Comparison of ENCODE assay signal across 17 cellular contexts in genomic region chr18:8980496-8981402, GRCh38.
A peak's percentile ranks its signal among the peaks of the same experiment; 100 is the strongest.
DNase-seq lines count a peak whose midpoint lies in the region; ATAC-seq and TF ChIP-seq lines count a peak whose summit lies in the region.
"Had no signal": no experiment of that assay in that cellular context is flagged by ENCODE, and none has a peak within 500 bp of the region (broad histone marks: within the 10 kb centered on the region; RNA-seq: fewer than 3 reads in every experiment).

No MANE protein-coding gene starts in this region.

- no peak for ATAC-seq in T-helper 17 cell
- ATAC-seq: esophagus mucosa, left lobe of liver had no signal

- H3K27ac ChIP-seq in HUES64 (ENCODE audit: low read depth, low read length) (peak overlapping the region; percentile 56), hepatocyte (peak overlapping the region; percentile 51), smooth muscle cell (ENCODE audit: low read depth) (no peak overlapping the region)
- H3K27ac ChIP-seq: neutrophil, tibial artery had no signal

- peaks cover 2% of the 10 kb centered on the region for H3K4me1 Mint-ChIP-seq in T-helper 17 cell

- no peak overlapping the region for H3K4me2 ChIP-seq in hepatocyte
- no peak overlapping the region for H3K4me2 ChIP-seq in smooth muscle cell

- H3K9me3 ChIP-seq in HUES64 (ENCODE audit: insufficient read depth, low read depth, low read length) = no peaks in the 10 kb centered on the region
- H3K9me3 ChIP-seq in T-helper 17 cell (ENCODE audit: control insufficient read depth, low read length, poor library complexity, severe bottlenecking) = no peaks in the 10 kb centered on the region
- no peaks in the 10 kb centered on the region for H3K9me3 ChIP-seq in hepatocyte (ENCODE audit: low read depth)
- no peaks in the 10 kb centered on the region for H3K9me3 ChIP-seq in smooth muscle cell (replicated peaks; ENCODE audit: low read depth)
- H3K9me3 ChIP-seq: neutrophil, tibial artery had no signal

- no peaks in the 10 kb centered on the region for H3K36me3 Mint-ChIP-seq in T-helper 17 cell (ENCODE audit: low read depth)

- no peaks in the 10 kb centered on the region for H3K9me2 ChIP-seq in hepatocyte (replicated peaks; ENCODE audit: insufficient read depth)

- DNase-seq in T-helper 17 cell (no peak), hepatocyte (ENCODE audit: low spot score) (no peak), smooth muscle cell (lab: John Stamatoyannopoulos, UW; ENCODE audit: unreplicated experiment) (no peak), NCI-H82 (lab: John Stamatoyannopoulos, UW) (no peak)
- DNase-seq in stimulated activated CD4-positive, alpha-beta T cell treated with anti-CD3 and anti-CD28 coated beads, Interleukin-15, amount 100 ng/mL, for 24 hours = no peak
- DNase-seq in stimulated activated CD4-positive, alpha-beta T cell treated with anti-CD3 and anti-CD28 coated beads, Interleukin-4, amount 100 ng/mL, for 24 hours = no peak
- DNase-seq: activated CD4-positive, alpha-beta T cell treated with anti-CD3 and anti-CD28 coated beads for 48 hours; activated effector memory CD4-positive, alpha-beta T cell treated with Interleukin-2 at 50 U/mL for 16 hours; caudate nucleus; NCI-H1694; NCI-H510A; stimulated activated naive CD4-positive, alpha-beta T cell; tibial artery had no signal

- H3K79me2 ChIP-seq in hepatocyte (no peaks in the 10 kb centered on the region), smooth muscle cell (ENCODE audit: low read depth) (no peaks in the 10 kb centered on the region)

- H3K4me3 Mint-ChIP-seq in T-helper 17 cell = no peak overlapping the region

- 58% methylated on average over 11 of the region's 12 CpGs for WGBS in HUES64
- WGBS in hepatocyte (ENCODE audit: low lambda C conversion rate, missing lambda C conversion rate) = 74% methylated on average over 12 of the region's 12 CpGs
- 69% methylated on average over 12 of the region's 12 CpGs for WGBS in smooth muscle cell (ENCODE audit: low lambda C conversion rate)

- H3K4me3 ChIP-seq in HUES64 (ENCODE audit: low read length) = no peak overlapping the region
- H3K4me3 ChIP-seq in hepatocyte = no peak overlapping the region
- no peak overlapping the region for H3K4me3 ChIP-seq in smooth muscle cell
- H3K4me3 ChIP-seq: tibial artery had no signal

- H2AFZ ChIP-seq in hepatocyte (no peak overlapping the region), smooth muscle cell (ENCODE audit: low read depth) (peak overlapping the region; percentile 54)

- no peaks in the 10 kb centered on the region for H3F3A ChIP-seq in smooth muscle cell (ENCODE audit: low read depth)

- peak overlapping the region; percentile 34 for H3K27ac Mint-ChIP-seq in T-helper 17 cell

- TF ChIP-seq CTCF in hepatocyte (IDR thresholded peaks at IDR 0.05; ENCODE audit: poor library complexity) (no peak), smooth muscle cell (IDR thresholded peaks at IDR 0.05; ENCODE audit: borderline replicate concordance, insufficient read depth, poor library complexity, severe bottlenecking) (no peak)

- H3K27me3 ChIP-seq in HUES64 (ENCODE audit: insufficient read depth, low read length) (no peaks in the 10 kb centered on the region), hepatocyte (no peaks in the 10 kb centered on the region), smooth muscle cell (ENCODE audit: low read depth) (no peaks in the 10 kb centered on the region)
- H3K27me3 ChIP-seq: neutrophil, tibial artery had no signal

- H3K27me3 Mint-ChIP-seq in T-helper 17 cell = peaks cover 22% of the 10 kb centered on the region

- H4K20me1 ChIP-seq in hepatocyte (ENCODE audit: insufficient read depth, poor library complexity, severe bottlenecking) = no peaks in the 10 kb centered on the region
- no peaks in the 10 kb centered on the region for H4K20me1 ChIP-seq in smooth muscle cell (ENCODE audit: low read depth)

- H3K36me3 ChIP-seq in HUES64 (ENCODE audit: insufficient read depth, low read length) (no peaks in the 10 kb centered on the region), hepatocyte (replicated peaks; ENCODE audit: insufficient read depth, low read depth) (no peaks in the 10 kb centered on the region), smooth muscle cell (ENCODE audit: low read depth) (no peaks in the 10 kb centered on the region)
- H3K36me3 ChIP-seq: neutrophil, tibial artery had no signal

- H3K9ac ChIP-seq in HUES64 (ENCODE audit: low read depth, low read length) (peak overlapping the region; percentile 1; the same call in 1 of the 2 replicates), smooth muscle cell (ENCODE audit: low read depth) (no peak overlapping the region)

- peaks cover 26% of the 10 kb centered on the region for H3K4me1 ChIP-seq in HUES64 (ENCODE audit: insufficient read depth, low read length)
- H3K4me1 ChIP-seq in hepatocyte (ENCODE audit: insufficient read depth) = no peaks in the 10 kb centered on the region
- peaks cover 18% of the 10 kb centered on the region for H3K4me1 ChIP-seq in smooth muscle cell (ENCODE audit: low read depth)
- H3K4me1 ChIP-seq: tibial artery had no signal
